In genomic region chr17:30352247-30352814, GRCh38 we compare ENCODE assay signal across 1 cellular context.
A peak's percentile ranks its signal among the peaks of the same experiment; 100 is the strongest.
TF ChIP-seq lines count a peak whose summit lies in the region.

No MANE protein-coding gene starts in this region.

TF ChIP-seq in K562, 482 proteins besides CTCF, POLR2A, EP300 and RAD21 (continues in another document):
- TF ChIP-seq DMBX1 (CRISPR knock-in tag; IDR thresholded peaks at IDR 0.05; ENCODE audit: borderline replicate concordance) (no peak), YY1 (IDR thresholded peaks at IDR 0.05; ENCODE audit: borderline replicate concordance in 1 of 3, control insufficient read depth in 1 of 3, extremely low read depth in 1 of 3, insufficient read depth in 3 of 3, insufficient read length in 1 of 3, insufficient replicate concordance in 2 of 3, low read depth in 1 of 3, low read length in 2 of 3) (no peak), NFRKB (IDR thresholded peaks at IDR 0.05; ENCODE audit: low read depth) (no peak), ZNF436 (CRISPR knock-in tag; IDR thresholded peaks at IDR 0.05) (no peak), TBP (optimal IDR thresholded peaks at IDR 0.05; ENCODE audit: low read depth, low read length) (no peak), PCBP1 (IDR thresholded peaks at IDR 0.05; ENCODE audit: low read depth, low read length, poor library complexity, severe bottlenecking) (no peak), TCF7 (IDR thresholded peaks at IDR 0.05; ENCODE audit: borderline replicate concordance) (no peak), ZNF224 (CRISPR knock-in tag; IDR thresholded peaks at IDR 0.05) (no peak), BACH1 (tag; IDR thresholded peaks at IDR 0.05) (no peak), TEAD2 (tag; IDR thresholded peaks at IDR 0.05) (no peak), E2F8 (IDR thresholded peaks at IDR 0.05; ENCODE audit: low read depth, partially characterized antibody) (no peak), JUN (IDR thresholded peaks at IDR 0.05; ENCODE audit: borderline replicate concordance, low read depth, low read length) (peak; percentile 34; the same call in 1 of the 2 replicates), JUN (CRISPR knock-in tag; IDR thresholded peaks at IDR 0.05; ENCODE audit: borderline replicate concordance) (no peak), ETS2 (tag; IDR thresholded peaks at IDR 0.05; ENCODE audit: borderline replicate concordance, poor library complexity, severe bottlenecking) (no peak), ZFP1 (CRISPR knock-in tag; IDR thresholded peaks at IDR 0.05) (no peak), HDAC3 (IDR thresholded peaks at IDR 0.05; ENCODE audit: borderline replicate concordance, partially characterized antibody) (no peak), ZNF121 (CRISPR knock-in tag; conservative IDR thresholded peaks at IDR 0.05) (no peak), ZNF764 (CRISPR knock-in tag; IDR thresholded peaks at IDR 0.05; ENCODE audit: low read depth) (no peak), PTTG1 (tag; IDR thresholded peaks at IDR 0.05; ENCODE audit: low read depth) (no peak), CBX1 (IDR thresholded peaks at IDR 0.05; ENCODE audit: low read depth) (no peak), SIRT6 (IDR thresholded peaks at IDR 0.05; ENCODE audit: low read depth, low read length) (no peak), GTF2F1 (IDR thresholded peaks at IDR 0.05; ENCODE audit: low read depth, low read length) (no peak), ATF3 (IDR thresholded peaks at IDR 0.05) (peak; percentile 77), ATF3 (CRISPR knock-in tag; conservative IDR thresholded peaks at IDR 0.05) (no peak), RAD51 (IDR thresholded peaks at IDR 0.05; ENCODE audit: borderline replicate concordance, low read depth) (no peak), PRDM10 (IDR thresholded peaks at IDR 0.05; ENCODE audit: partially characterized antibody) (no peak), E2F3 (CRISPR knock-in tag; IDR thresholded peaks at IDR 0.05) (no peak), SAFB2 (IDR thresholded peaks at IDR 0.05; ENCODE audit: borderline replicate concordance, low read depth, low read length, severe bottlenecking) (no peak), SMAD2 (IDR thresholded peaks at IDR 0.05; ENCODE audit: low read depth, low read length) (no peak), ZBTB34 (CRISPR knock-in tag; IDR thresholded peaks at IDR 0.05) (no peak), CHAMP1 (IDR thresholded peaks at IDR 0.05) (no peak), ZBTB7A (IDR thresholded peaks at IDR 0.05; ENCODE audit: borderline replicate concordance, control insufficient read depth, low read depth, low read length) (peak; percentile 38; the same call in 1 of the 2 replicates), FOSL1 (tag; conservative IDR thresholded peaks at IDR 0.05) (0 out of 2 replicates have a peak, but pooled peaks have one; percentile 30), TFAM (CRISPR knock-in tag; conservative IDR thresholded peaks at IDR 0.05) (no peak), PML (IDR thresholded peaks at IDR 0.05; ENCODE audit: low read length) (no peak), ELF4 (CRISPR knock-in tag; IDR thresholded peaks at IDR 0.05) (no peak), DACH1 (IDR thresholded peaks at IDR 0.05; ENCODE audit: partially characterized antibody) (no peak), JUND (IDR thresholded peaks at IDR 0.05; ENCODE audit: borderline replicate concordance, low read depth, low read length) (peak; percentile 75), JUND (tag; IDR thresholded peaks at IDR 0.05; ENCODE audit: borderline replicate concordance, low read depth, low read length) (no peak; the same call in 2 of the 3 replicates), GABPA (tag; conservative IDR thresholded peaks at IDR 0.05; ENCODE audit: low read depth) (no peak), ARID1B (IDR thresholded peaks at IDR 0.05) (0 out of 2 replicates have a peak, but pooled peaks have one; percentile 44), NR2C2 (CRISPR knock-in tag; IDR thresholded peaks at IDR 0.05) (no peak), NR2C2 (tag; IDR thresholded peaks at IDR 0.05) (peak; percentile 29; the same call in 1 of the 2 replicates), FOXA1 (IDR thresholded peaks at IDR 0.05; ENCODE audit: borderline replicate concordance) (no peak), RBM14 (IDR thresholded peaks at IDR 0.05; ENCODE audit: borderline replicate concordance, insufficient read depth, low read depth, low read length) (no peak), MTA3 (IDR thresholded peaks at IDR 0.05; ENCODE audit: borderline replicate concordance) (no peak), EZH2 (IDR thresholded peaks at IDR 0.05; ENCODE audit: borderline replicate concordance, low read depth, low read length) (no peak), TFAP4 (CRISPR knock-in tag; IDR thresholded peaks at IDR 0.05; ENCODE audit: borderline replicate concordance) (no peak), ZBTB12 (CRISPR knock-in tag; IDR thresholded peaks at IDR 0.05) (no peak), SMARCA4 (IDR thresholded peaks at IDR 0.05) (0 out of 2 replicates have a peak, but pooled peaks have one; percentile 13), ARID2 (IDR thresholded peaks at IDR 0.05) (no peak), SNRNP70 (optimal IDR thresholded peaks at IDR 0.05; ENCODE audit: low read depth, low read length) (no peak), RFX1 (IDR thresholded peaks at IDR 0.05) (no peak), CBFA2T3 (IDR thresholded peaks at IDR 0.05) (0 out of 2 replicates have a peak, but pooled peaks have one; percentile 7), SIN3A (IDR thresholded peaks at IDR 0.05; ENCODE audit: borderline replicate concordance in 2 of 2, control insufficient read depth in 1 of 2, low read depth in 2 of 2, low read length in 2 of 2) (no peak), ZZZ3 (IDR thresholded peaks at IDR 0.05) (no peak), GATA2 (CRISPR knock-in tag; IDR thresholded peaks at IDR 0.05) (no peak), GATAD2A (IDR thresholded peaks at IDR 0.05) (no peak), CC2D1A (IDR thresholded peaks at IDR 0.05) (no peak), CBX2 (IDR thresholded peaks at IDR 0.05; ENCODE audit: insufficient read depth, low read length, poor library complexity, severe bottlenecking) (no peak), CREB5 (CRISPR knock-in tag; IDR thresholded peaks at IDR 0.05) (no peak), GTF2E2 (tag; IDR thresholded peaks at IDR 0.05) (no peak)
